In genomic region chr6:83702749-83703148, GRCh38 we compare ENCODE assay signal across 23 cellular contexts. TPM values are rescaled to one million over a fixed set of nuclear protein-coding genes. Genes with fewer than 3 reads are reported as not detected.
"Had no signal": no experiment of that assay in that cellular context is flagged by ENCODE, and none has a peak within 500 bp of the region (broad histone marks: within the 10 kb centered on the region; RNA-seq: fewer than 3 reads in every experiment).

No MANE protein-coding gene starts in this region.

- H3K9me3 ChIP-seq: MG63 had no signal

- H3K36me3 ChIP-seq: MG63 had no signal

- DNase-seq: IMR-90; Karpas-422; KG1; MG63; NCI-H1092; NCI-H1105 treated with DMSO at 0.1 percent for 48 hours; NCI-H1417 treated with DMSO at 0.1 percent for 48 hours; NCI-H146; NCI-H1694 treated with DMSO at 0.1 percent for 48 hours; NCI-H1930; NCI-H2081; NCI-H2107; NCI-H2227 treated with DMSO at 0.1 percent for 48 hours; NCI-H524; NCI-H748 treated with DMSO at 0.1 percent for 48 hours; NK-92 treated with Interleukin-12 subunit alpha and Interleukin-12 subunit beta, amount 100 ng/mL, for 24 hours; PC-3; SHP77; SW 1271; T-cell had no signal

- FAIRE-seq: HepG2 had no signal

- H3K27ac ChIP-seq: RWPE1 had no signal

- ATAC-seq: HepG2, Panc1, PC-3, T-cell had no signal

- H3K4me3 ChIP-seq: MG63 had no signal

RNA-seq across cellular contexts. Expression of gene SNAP91, which starts 6.2 kb away (rescaled TPM):
- polyA plus RNA-seq: HepG2, IMR-90 had no signal
